13 cellular contexts compared by ENCODE assay signal in the genomic region with DNA sequence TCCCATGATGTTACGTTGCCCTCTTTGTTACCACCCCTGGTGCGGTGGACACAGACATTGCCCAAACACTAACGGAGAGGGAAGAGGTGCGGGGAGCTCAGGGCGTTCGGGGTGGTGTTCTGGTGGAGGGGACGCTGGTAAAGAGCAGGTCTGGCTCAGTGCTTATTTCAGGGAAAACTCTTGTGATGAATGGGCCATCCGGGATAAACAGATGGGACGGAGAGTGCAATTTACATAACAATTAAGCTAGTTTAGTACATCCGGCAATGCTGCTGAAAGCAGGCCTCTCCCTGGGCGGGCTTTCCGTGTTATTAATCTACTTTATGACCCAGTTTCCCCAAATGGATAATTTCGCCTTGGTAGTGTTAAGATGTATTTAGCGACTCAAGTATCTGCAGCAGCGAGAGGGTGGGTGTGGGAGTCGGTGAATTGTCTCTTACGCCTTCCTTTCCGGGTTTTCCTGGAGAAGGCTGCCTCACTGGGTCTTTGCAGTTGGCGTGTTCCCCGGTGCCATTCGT. TPM values are rescaled to one million over a fixed set of nuclear protein-coding genes. Genes with fewer than 3 reads are reported as not detected.
A peak's percentile ranks its signal among the peaks of the same experiment; 100 is the strongest.
DNase-seq lines count a peak whose midpoint lies in the region; ATAC-seq, FAIRE-seq and TF ChIP-seq lines count a peak whose summit lies in the region.
"Had no signal": no experiment of that assay in that cellular context is flagged by ENCODE, and none has a peak within 500 bp of the region (broad histone marks: within the 10 kb centered on the region; RNA-seq: fewer than 3 reads in every experiment).

No MANE protein-coding gene starts in this region.

- peaks cover 44 to 91% (median 89%) of the 10 kb centered on the region in 4 experiments for H3K27me3 ChIP-seq in H1 (replicated peaks in 1 of 4; ENCODE audit: control insufficient read depth in 3 of 4, extremely low read depth in 1 of 4, insufficient read depth in 3 of 4, low read length in 3 of 4)
- H3K27me3 ChIP-seq: testis had no signal

- no peaks in the 10 kb centered on the region; a peak in 1 of 4 replicates for H3K79me2 ChIP-seq in H1 (ENCODE audit: control insufficient read depth in 1 of 2, insufficient read depth in 2 of 2, low read length in 2 of 2)

- peak overlapping the region; percentile 5 for H3K4ac ChIP-seq in H1 (replicated peaks; ENCODE audit: insufficient read length, low read depth, low read length)

- peak overlapping the region; percentile 44 for H3K27ac Mint-ChIP-seq in activated T-cell treated with anti-CD3 and anti-CD28 coated beads, Interleukin-2, amount 50 U/mL, for 24 hours
- H3K27ac Mint-ChIP-seq in nephron, result peak overlapping the region; percentile 60 to 83 (median 80)
- peak overlapping the region; percentile 33 for H3K27ac Mint-ChIP-seq in type B pancreatic cell

- peak overlapping the region; percentile 91; the same call in 1 of the 2 replicates for H4K8ac ChIP-seq in H1 (ENCODE audit: extremely low read depth, insufficient read depth, low read length)

- peak; percentile 87 for FAIRE-seq in H1 (lab: Jason Lieb, UNC)
- FAIRE-seq: A549 had no signal

- POLR2A ChIA-PET in H1 (lab: Charles Lee; ENCODE audit: partially characterized antibody), result interaction anchor here (0.7 kb wide), 1 partner anchor 76 kb away, joined by 4 read pairs; no protein-coding TSS in a partner anchor

- no peak overlapping the region for H3K4me3 Mint-ChIP-seq in activated T-cell treated with anti-CD3 and anti-CD28 coated beads, Interleukin-2, amount 50 U/mL, for 24 hours
- H3K4me3 Mint-ChIP-seq in nephron (peak overlapping the region; percentile 9 to 47 (median 15)), type B pancreatic cell (peak overlapping the region; percentile 56)

- H3K36me3 Mint-ChIP-seq in activated T-cell treated with anti-CD3 and anti-CD28 coated beads, Interleukin-2, amount 50 U/mL, for 24 hours (ENCODE audit: low read depth), result peaks cover 24% of the 10 kb centered on the region
- peaks cover 16% of the 10 kb centered on the region for H3K36me3 Mint-ChIP-seq in nephron (ENCODE audit: low read depth)
- peaks cover 14% of the 10 kb centered on the region for H3K36me3 Mint-ChIP-seq in type B pancreatic cell

- TF ChIP-seq RAD21 in H1 (IDR thresholded peaks at IDR 0.05 in 1 of 2, conservative IDR thresholded peaks at IDR 0.05 in 1 of 2; ENCODE audit: low read depth in 2 of 2, low read length in 2 of 2), result no peak

- peaks cover 3% of the 10 kb centered on the region for H3K79me1 ChIP-seq in H1 (ENCODE audit: low read depth, low read length)

- ATAC-seq in HG02642 (IDR thresholded peaks at IDR 0.05; ENCODE audit: poor library complexity, unreplicated experiment) (no peak), GM21381 (IDR thresholded peaks at IDR 0.05; ENCODE audit: unreplicated experiment) (no peak)

- H3K9me3 Mint-ChIP-seq in activated T-cell treated with anti-CD3 and anti-CD28 coated beads, Interleukin-2, amount 50 U/mL, for 24 hours, result no peaks in the 10 kb centered on the region
- no peaks in the 10 kb centered on the region for H3K9me3 Mint-ChIP-seq in nephron
- no peaks in the 10 kb centered on the region for H3K9me3 Mint-ChIP-seq in type B pancreatic cell

- no peaks in the 10 kb centered on the region for H3K27me3 Mint-ChIP-seq in activated T-cell treated with anti-CD3 and anti-CD28 coated beads, Interleukin-2, amount 50 U/mL, for 24 hours
- no peaks in the 10 kb centered on the region for H3K27me3 Mint-ChIP-seq in nephron (ENCODE audit: low read depth)
- no peaks in the 10 kb centered on the region for H3K27me3 Mint-ChIP-seq in type B pancreatic cell

- peak overlapping the region; percentile 97; the same call in 1 of the 2 replicates for H2AK5ac ChIP-seq in H1 (ENCODE audit: low read depth, low read length)

- WGBS in H1 (ENCODE audit: extremely low coverage in 1 of 2, insufficient coverage in 1 of 2, insufficient read length in 1 of 2, insufficient replicate concordance in 2 of 2, low coverage in 1 of 2, low lambda C conversion rate in 2 of 2, missing lambda C conversion rate in 1 of 2), 2 experiments, result 3% methylated on average over 21 of the region's 21 CpGs; no CpG with 5 or more reads in 1 of the 2 experiments

- H2BK12ac ChIP-seq in H1 (ENCODE audit: low read depth, low read length), result peak overlapping the region; percentile 96

- H3K14ac ChIP-seq in H1 (ENCODE audit: insufficient read length), result no peak overlapping the region

- TF ChIP-seq CTCF in H1 (IDR thresholded peaks at IDR 0.05; ENCODE audit: control extremely low read depth in 1 of 3, insufficient read depth in 1 of 3, low read depth in 1 of 3, low read length in 3 of 3), result no peak
- TF ChIP-seq CTCF in nephron (IDR thresholded peaks at IDR 0.05; ENCODE audit: unreplicated experiment in 3 of 3), result no peak
- TF ChIP-seq CTCF in type B pancreatic cell (conservative IDR thresholded peaks at IDR 0.05), result no peak

- H3K9ac ChIP-seq in H1 (replicated peaks in 1 of 4; ENCODE audit: extremely low read depth in 1 of 4, low read depth in 3 of 4, low read length in 3 of 4), result peak overlapping the region in 3 of 4 experiments; percentile 16 to 45 (median 38); a peak in 4 of 7 replicates

- H3K4me1 ChIP-seq in H1 (replicated peaks in 1 of 4; ENCODE audit: control insufficient read depth in 3 of 4, insufficient read depth in 4 of 4, low read length in 3 of 4), result peaks cover 7 to 19% (median 14%) of the 10 kb centered on the region in 4 experiments

- peaks cover 60% of the 10 kb centered on the region for H3K4me1 Mint-ChIP-seq in activated T-cell treated with anti-CD3 and anti-CD28 coated beads, Interleukin-2, amount 50 U/mL, for 24 hours (ENCODE audit: low read depth)
- H3K4me1 Mint-ChIP-seq in nephron, result peaks cover 51% of the 10 kb centered on the region
- peaks cover 43% of the 10 kb centered on the region for H3K4me1 Mint-ChIP-seq in type B pancreatic cell (ENCODE audit: unreplicated experiment)

- H3K23me2 ChIP-seq in H1 (ENCODE audit: low read depth, low read length), result peaks cover 9% of the 10 kb centered on the region

- no peak overlapping the region for H2AFZ ChIP-seq in H1 (ENCODE audit: low read length)

- H3K4me3 ChIP-seq in H1 (ENCODE audit: extremely low read depth in 1 of 4, insufficient read depth in 2 of 4, low read depth in 3 of 4, low read length in 4 of 4), result peak overlapping the region; percentile 7 to 59 (median 51); a peak in 7 of 8 replicates
- H3K4me3 ChIP-seq: A549, testis had no signal

- H3K27ac ChIP-seq in H1 (ENCODE audit: low read depth, low read length), result no peak overlapping the region

- no peak for DNase-seq in activated T-cell treated with anti-CD3 and anti-CD28 coated beads, Interleukin-2, amount 50 U/mL, for 24 hours
- DNase-seq in activated T-cell treated with anti-CD3 and anti-CD28 coated beads, Interleukin-2, amount 50 U/mL, for 1 hour, result no peak
- DNase-seq in H1 (ENCODE audit: low read depth in 1 of 2, low spot score in 2 of 2), result peak; percentile 41 to 54
- no peak for DNase-seq in type B pancreatic cell (ENCODE audit: extremely low spot score, unreplicated experiment)
- DNase-seq in NCI-H1436 (lab: John Stamatoyannopoulos, UW), result no peak
- DNase-seq: activated CD8-positive, alpha-beta memory T cell treated with anti-CD3 and anti-CD28 coated beads, Interleukin-2, amount 50 U/mL, for 4 hours; aorta; stimulated activated CD4-positive, alpha-beta T cell treated with anti-CD3 and anti-CD28 coated beads, Interleukin-4, amount 100 ng/mL, for 24 hours; testis had no signal

- H2BK120ac ChIP-seq in H1 (replicated peaks; ENCODE audit: low read depth, low read length), result no peak overlapping the region

- H2BK20ac ChIP-seq in H1 (ENCODE audit: low read length), result no peak overlapping the region; the same call in 1 of the 2 replicates

- peak in 1 of 2 experiments; percentile 65; a peak in 2 of 3 replicates for TF ChIP-seq POLR2A in H1 (IDR thresholded peaks at IDR 0.05; ENCODE audit: control extremely low read depth in 1 of 2, low read depth in 2 of 2, low read length in 2 of 2)

- H3K4me2 ChIP-seq in H1 (ENCODE audit: insufficient read depth in 1 of 2, low read depth in 2 of 2, low read length in 2 of 2), result peak overlapping the region; percentile 72 to 95
- H3K4me2 ChIP-seq: A549 had no signal

- H3K36me3 ChIP-seq in H1 (ENCODE audit: control insufficient read depth in 2 of 4, insufficient read depth in 4 of 4, low read length in 3 of 4), result no peaks in the 10 kb centered on the region

- H2BK15ac ChIP-seq in H1 (ENCODE audit: low read length), result no peak overlapping the region

- H3K9me3 ChIP-seq in H1 (ENCODE audit: insufficient read depth in 2 of 2, low read depth in 1 of 2, low read length in 1 of 2), result no peaks in the 10 kb centered on the region
- H3K9me3 ChIP-seq: A549, testis had no signal

- peak in 1 of 2 experiments; percentile 41; a peak in 1 of 3 replicates for TF ChIP-seq EP300 in H1 (IDR thresholded peaks at IDR 0.05; ENCODE audit: borderline replicate concordance in 1 of 2, low read depth in 2 of 2, low read length in 2 of 2)

- peaks cover 49 to 53% of the 10 kb centered on the region in 2 experiments for H4K20me1 ChIP-seq in H1 (replicated peaks in 1 of 2; ENCODE audit: control insufficient read depth in 1 of 2, insufficient read depth in 2 of 2, low read length in 2 of 2)

- no peak overlapping the region for H4K91ac ChIP-seq in H1 (replicated peaks; ENCODE audit: insufficient read length, low read length)

- H4K5ac ChIP-seq in H1 (ENCODE audit: insufficient read length, low read depth, low read length), result no peak overlapping the region

- H3K23ac ChIP-seq in H1 (ENCODE audit: insufficient read length), result no peak overlapping the region

- peak overlapping the region; percentile 3; the same call in 1 of the 2 replicates for H3K18ac ChIP-seq in H1 (ENCODE audit: extremely low read depth, low read length)

- peak overlapping the region; percentile 63; the same call in 1 of the 2 replicates for H2BK5ac ChIP-seq in H1 (ENCODE audit: low read depth, low read length)

- CTCF ChIA-PET in H1 (lab: Charles Lee; ENCODE audit: partially characterized antibody), result no interaction called here

- no peak overlapping the region for H3K56ac ChIP-seq in H1 (replicated peaks; ENCODE audit: insufficient read length, low read depth, low read length)

TF ChIP-seq in H1, 55 proteins besides CTCF, POLR2A, EP300 and RAD21 (continues in another document):
- TF ChIP-seq NANOG (IDR thresholded peaks at IDR 0.05; ENCODE audit: insufficient read depth, low read depth, low read length, poor library complexity, severe bottlenecking), result peak; percentile 69
- TF ChIP-seq POU5F1 (IDR thresholded peaks at IDR 0.05; ENCODE audit: low read depth, low read length), result peak; percentile 82
- TF ChIP-seq POLR2AphosphoS5 (IDR thresholded peaks at IDR 0.05; ENCODE audit: low read depth, low read length), result peak; percentile 56; the same call in 1 of the 2 replicates

RNA-seq across cellular contexts. Expression of a gene that starts 25.1 kb away (rescaled TPM):
- 8.5 and 8.6 TPM in 2 replicates for total RNA-seq in H1 (2021; fragmentation: NEBNext Ultra II Directional; extraction: Animal tissue kit (Norgen Biotek cat#: 25700))
- 2.0 and 2.5 TPM in 2 replicates for polyA plus RNA-seq in H1 (2011; rRNA removed)
- polyA plus RNA-seq in H1 (2011; cell fraction: cytosol; rRNA removed), result 1.1 TPM
- polyA plus RNA-seq in H1 (2011; cell fraction: nucleus; rRNA removed), result 3.7 TPM
- polyA plus RNA-seq in H1 (2012, experiment 1 of 2), result 2.4 to 3.2 TPM (median 3.1 TPM) in 4 replicates
- 2.7 TPM for polyA plus RNA-seq in H1 (2012, experiment 2 of 2)
- polyA plus RNA-seq in H1 (2013, experiment 1 of 2), result 2.8 TPM
- 2.5 TPM for polyA plus RNA-seq in H1 (2013, experiment 2 of 2)
- polyA minus RNA-seq in H1 (2011; rRNA and poly(A)+ RNA removed), result 2.9 and 3.8 TPM in 2 replicates
- 8.0 TPM for polyA minus RNA-seq in H1 (2011; cell fraction: cytosol; rRNA and poly(A)+ RNA removed)
- 5.4 TPM for polyA minus RNA-seq in H1 (2011; cell fraction: nucleus; rRNA and poly(A)+ RNA removed)
- 55.1 and 55.2 TPM in 2 replicates for total RNA-seq in type B pancreatic cell (ENCODE audit: low replicate concordance)

Comparison
In these comparisons a context has a peak if more than half of its experiments do, and no peak if none do; other contexts are left out.
1. DNase-seq: peak in H1 (2 of 2); none in activated T-cell treated with anti-CD3 and anti-CD28 coated beads, Interleukin-2, amount 50 U/mL, for 24 hours (single experiment), activated T-cell treated with anti-CD3 and anti-CD28 coated beads, Interleukin-2, amount 50 U/mL, for 1 hour (single experiment), type B pancreatic cell (single experiment) and NCI-H1436 (single experiment).
2. Peak in every context shown above with its lines, with median percentiles within 50 percentile points of each other: H3K27ac Mint-ChIP-seq.